ENCODE assay signal across 29 cellular contexts in genomic region chr14:34214961-34215360, GRCh38.
"Had no signal": no experiment of that assay in that cellular context is flagged by ENCODE, and none has a peak within 500 bp of the region (broad histone marks: within the 10 kb centered on the region; RNA-seq: fewer than 3 reads in every experiment).

No MANE protein-coding gene starts in this region.

- H2AFZ ChIP-seq: hepatocyte had no signal

- ATAC-seq: activated CD4-positive, alpha-beta T cell treated with anti-CD3 and anti-CD28 coated beads for 36 hours; activated CD8-positive, alpha-beta memory T cell treated with anti-CD3 and anti-CD28 coated beads, Interleukin-2, amount 10 ng/mL, durations not matched to agents 7 days and 5 days; activated CD8-positive, alpha-beta T cell treated with anti-CD3 and anti-CD28 coated beads, Interleukin-2, amount 10 ng/mL, durations not matched to agents 7 days and 5 days; gastroesophageal sphincter; heart right ventricle; T-cell had no signal

- H3K79me2 ChIP-seq: hepatocyte had no signal

- H3K36me3 ChIP-seq: breast epithelium, esophagus muscularis mucosa, gastroesophageal sphincter, heart right ventricle had no signal

- H3K27ac ChIP-seq: breast epithelium, coronary artery, dorsolateral prefrontal cortex, esophagus muscularis mucosa, gastroesophageal sphincter, heart right ventricle, hepatocyte had no signal

- H3K4me2 ChIP-seq: hepatocyte had no signal

- H3K9me3 ChIP-seq: breast epithelium, esophagus muscularis mucosa, gastroesophageal sphincter had no signal

- H3K4me3 ChIP-seq: breast epithelium, coronary artery, dorsolateral prefrontal cortex, esophagus muscularis mucosa, gastroesophageal sphincter, heart right ventricle, hepatocyte had no signal

- H3K4me1 ChIP-seq: breast epithelium, heart right ventricle had no signal

- DNase-seq: activated CD4-positive, alpha-beta memory T cell treated with anti-CD3 and anti-CD28 coated beads for 36 hours; activated CD4-positive, alpha-beta T cell treated with anti-CD3 and anti-CD28 coated beads for 36 hours; activated CD4-positive, alpha-beta T cell treated with anti-CD3 and anti-CD28 coated beads, Interleukin-2, amount 10 ng/mL, durations not matched to agents 24 days and 14 days; activated CD4-positive, CD25-positive, alpha-beta regulatory T cell; activated CD4-positive, CD25-positive, alpha-beta regulatory T cell treated with anti-CD3 and anti-CD28 coated beads, Interleukin-2, amount 50 U/mL, for 72 hours; activated CD8-positive, alpha-beta memory T cell treated with anti-CD3 and anti-CD28 coated beads, Interleukin-2, amount 10 ng/mL, durations not matched to agents 7 days and 5 days; activated CD8-positive, alpha-beta memory T cell treated with anti-CD3 and anti-CD28 coated beads, Interleukin-2, amount 50 U/mL, for 4 hours; activated CD8-positive, alpha-beta T cell treated with anti-CD3 and anti-CD28 coated beads, Interleukin-2, amount 10 ng/mL, durations not matched to agents 7 days and 5 days; activated effector memory CD4-positive, alpha-beta T cell treated with Interleukin-2 at 50 U/mL for 16 hours; activated gamma-delta T cell treated with Interleukin-2 at 50 U/mL for 16 hours; activated naive CD4-positive, alpha-beta T cell treated with anti-CD3 and anti-CD28 coated beads, Interleukin-2, amount 50 U/mL, for 16 hours; activated naive CD4-positive, alpha-beta T cell treated with Interleukin-2 at 50 U/mL for 16 hours; activated T-cell treated with anti-CD3 and anti-CD28 coated beads, Interleukin-2, amount 50 U/mL, for 1 hour; activated T-cell treated with anti-CD3 and anti-CD28 coated beads, Interleukin-2, amount 50 U/mL, for 48 hours; amniotic stem cell; anterior cingulate cortex; dorsolateral prefrontal cortex; effector memory CD4-positive, alpha-beta T cell; endodermal cell; erythroblast; foreskin melanocyte; heart right ventricle; T-cell; T-helper 9 cell had no signal

- H3K27me3 ChIP-seq: breast epithelium, dorsolateral prefrontal cortex, esophagus muscularis mucosa, gastroesophageal sphincter, heart right ventricle, hepatocyte had no signal
